ENCODE assay signal across 8 cellular contexts in the genomic region with DNA sequence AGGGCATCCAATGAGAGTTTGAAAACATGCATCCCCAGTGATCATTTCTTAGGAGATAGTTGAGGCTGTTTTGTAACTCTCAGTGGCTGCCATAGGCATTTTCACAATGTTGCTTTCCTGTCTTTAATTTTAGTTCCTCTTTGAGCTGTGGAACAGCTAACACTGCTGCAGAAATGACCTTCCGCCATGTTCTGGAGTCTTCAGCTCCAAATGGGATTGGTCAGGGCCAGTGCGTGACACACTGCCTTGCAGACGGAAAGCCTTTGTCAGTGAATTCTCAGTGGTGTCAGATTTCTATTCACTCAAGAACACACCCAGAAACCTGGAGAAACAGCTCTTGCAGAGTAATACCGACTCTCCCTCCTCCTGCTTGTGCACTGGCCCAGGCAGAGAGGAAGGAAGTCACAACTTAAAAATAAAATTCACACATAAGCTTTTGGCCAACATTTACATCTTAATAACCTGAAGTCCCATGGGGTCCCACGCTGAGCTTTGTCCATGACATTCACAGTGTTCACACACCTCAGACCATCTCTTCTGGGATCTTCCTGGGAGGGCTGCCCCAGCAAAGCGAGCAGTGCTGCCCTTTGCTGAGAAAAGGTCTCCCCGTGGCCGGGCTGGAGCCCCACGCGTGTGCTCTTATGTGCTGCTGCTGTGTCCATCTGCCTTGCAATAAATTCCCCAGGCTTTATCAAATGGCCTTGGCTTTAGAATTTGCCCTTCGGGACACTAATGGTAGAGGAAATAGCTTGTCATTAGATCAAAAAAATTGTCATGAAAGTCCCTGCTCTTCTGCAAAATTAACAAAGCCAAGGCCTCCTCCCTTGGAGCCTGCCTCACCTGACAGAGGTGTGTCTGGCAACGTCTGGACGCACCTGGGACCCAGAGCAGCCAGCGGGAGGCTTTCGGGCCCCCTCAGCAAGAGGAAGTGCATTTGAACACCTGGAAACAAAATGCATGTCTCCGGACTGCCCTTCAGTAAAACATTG.
DNase-seq lines count a peak whose midpoint lies in the region; ATAC-seq and TF ChIP-seq lines count a peak whose summit lies in the region.

No MANE protein-coding gene starts in this region.

- peak overlapping the region; percentile 63 for H4K91ac ChIP-seq in IMR-90 (ENCODE audit: insufficient read depth, low read depth, low read length)

- TF ChIP-seq POLR2A in IMR-90 (IDR thresholded peaks at IDR 0.05; ENCODE audit: low read depth, low read length) (no peak), stomach (IDR thresholded peaks at IDR 0.05) (peak in 1 of 4 donors; percentile 50)

- CTCF ChIA-PET in IMR-90 (lab: Yijun Ruan, JAX): interaction anchor here (0.6 to 1.2 kb wide), 2 partner anchors 41 to 83 kb away, joined by 3 to 6 read pairs; no protein-coding TSS in a partner anchor

- H2BK20ac ChIP-seq in IMR-90 (ENCODE audit: low read depth, low read length): peak overlapping the region; percentile 40; the same call in 1 of the 2 replicates

- peak overlapping the region; percentile 26 to 62; a peak in 3 of 4 replicates for H4K8ac ChIP-seq in IMR-90 (ENCODE audit: low read depth in 2 of 2, low read length in 2 of 2)

- no peak overlapping the region for H3K56ac ChIP-seq in IMR-90 (ENCODE audit: extremely low read depth, insufficient read depth, low read length)

- no peak overlapping the region for H3K23ac ChIP-seq in IMR-90 (ENCODE audit: low read depth, low read length)

- H3K27ac ChIP-seq in IMR-90 (ENCODE audit: insufficient read depth, low read length): peak overlapping the region; percentile 82; the same call in 1 of the 2 replicates
- peak overlapping the region; percentile 87 to 98 (median 97) for H3K27ac ChIP-seq in stomach

- TF ChIP-seq CTCF in IMR-90 (conservative IDR thresholded peaks at IDR 0.05; ENCODE audit: low read depth, low read length) (no peak), stomach (IDR thresholded peaks at IDR 0.05) (no peak)

- no peaks in the 10 kb centered on the region for H3K27me3 ChIP-seq in IMR-90 (ENCODE audit: control insufficient read depth, insufficient read depth, low read length)
- no peaks in the 10 kb centered on the region for H3K27me3 ChIP-seq in adipocyte (replicated peaks; ENCODE audit: control insufficient read depth, insufficient read depth, low read length)
- H3K27me3 ChIP-seq in stomach: no peaks in the 10 kb centered on the region

- dilution Hi-C loops in IMR-90 (cut with HindIII; ENCODE audit: low sequenced_read_pairs, unreplicated experiment): no loop called here

- H2AK5ac ChIP-seq in IMR-90 (ENCODE audit: low read depth, low read length): no peak overlapping the region; the same call in 1 of the 2 replicates

- H4K20me1 ChIP-seq in IMR-90 (ENCODE audit: insufficient read depth, low read length): no peaks in the 10 kb centered on the region

- H3K36me3 ChIP-seq in IMR-90 (ENCODE audit: control insufficient read depth, insufficient read depth, low read length) (no peaks in the 10 kb centered on the region), adipocyte (ENCODE audit: control insufficient read depth, insufficient read depth, low read length, severe bottlenecking) (no peaks in the 10 kb centered on the region), stomach (no peaks in the 10 kb centered on the region)

- peak overlapping the region; percentile 28 for H4K5ac ChIP-seq in IMR-90 (ENCODE audit: low read depth, low read length)

- DNase-seq in IMR-90 (peak; percentile 68), adipocyte (ENCODE audit: low read depth) (no peak), iPS-NIHi7 (ENCODE audit: extremely low spot score) (peak; percentile 90), stomach (peak; percentile 80), activated gamma-delta T cell (lab: John Stamatoyannopoulos, UW) (no peak), NCI-H446 (lab: John Stamatoyannopoulos, UW) (no peak)

- intact Hi-C loops in IMR-90 (cut with micrococcal nuclease) (loop anchor here (2.0 kb wide), 1 partner anchor 35 kb away; no protein-coding TSS in a partner anchor), stomach (cut with DNase I; ENCODE audit: low total_unique reads) (no loop called here)

- H2BK15ac ChIP-seq in IMR-90 (ENCODE audit: low read depth, low read length): peak overlapping the region; percentile 10; the same call in 2 of the 3 replicates

- H2BK5ac ChIP-seq in IMR-90 (ENCODE audit: low read depth, low read length, poor library complexity, severe bottlenecking): peak overlapping the region; percentile 49

- BruUV-seq in IMR-90 (replicated peaks; lab: Mats Ljungman, UMichigan): no TSS peak

- peak overlapping the region; percentile 57 for H2AK9ac ChIP-seq in IMR-90 (replicated peaks; ENCODE audit: low read depth, low read length, poor library complexity)

- no peaks in the 10 kb centered on the region for H3K9me3 ChIP-seq in IMR-90 (ENCODE audit: control insufficient read depth, insufficient read depth, low read length)
- H3K9me3 ChIP-seq in adipocyte (ENCODE audit: control insufficient read depth, low read length): no peaks in the 10 kb centered on the region
- no peaks in the 10 kb centered on the region for H3K9me3 ChIP-seq in stomach

- in situ Hi-C loops in IMR-90 (cut with MboI; ENCODE audit: low sequenced_read_pairs): no loop called here

- H3K4me3 ChIP-seq in GM08714 (ENCODE audit: low read length): peak overlapping the region; percentile 93; the same call in 1 of the 2 replicates
- no peak overlapping the region for H3K4me3 ChIP-seq in IMR-90 (ENCODE audit: insufficient read depth, low read depth, low read length)
- H3K4me3 ChIP-seq in adipocyte (ENCODE audit: low read length): no peak overlapping the region
- no peak overlapping the region for H3K4me3 ChIP-seq in stomach

- 38% methylated on average over 2 of the region's 16 CpGs; no CpG with 5 or more reads in 1 of the 2 experiments for WGBS in IMR-90 (ENCODE audit: extremely low coverage in 2 of 2, insufficient read length in 1 of 2), 2 experiments
- WGBS in stomach, 5 donors: 19 to 43% (median 31%) methylated on average over 11 to 16 of the region's 16 CpGs

- no peak for TF ChIP-seq RAD21 in IMR-90 (IDR thresholded peaks at IDR 0.05; ENCODE audit: low read length)

- POLR2A ChIA-PET in IMR-90 (lab: Charles Lee; ENCODE audit: unreplicated experiment): no interaction called here

- peak overlapping the region; percentile 29 for H2AFZ ChIP-seq in IMR-90 (replicated peaks; ENCODE audit: low read length, poor library complexity)

- peak overlapping the region; percentile 28; the same call in 1 of the 2 replicates for H3K14ac ChIP-seq in IMR-90 (replicated peaks; ENCODE audit: low read depth, low read length)

- peak overlapping the region; percentile 21; the same call in 1 of the 2 replicates for H3K9ac ChIP-seq in IMR-90 (ENCODE audit: low read depth, low read length)
- peak overlapping the region; percentile 65 for H3K9ac ChIP-seq in adipocyte (ENCODE audit: low read length)

- H3K4me1 ChIP-seq in IMR-90 (ENCODE audit: control insufficient read depth, insufficient read depth, low read length) (peaks cover 26% of the 10 kb centered on the region), adipocyte (ENCODE audit: control insufficient read depth, insufficient read depth, low read length) (peaks cover 40% of the 10 kb centered on the region), stomach (peaks cover 31 to 81% (median 54%) of the 10 kb centered on the region in 4 donors)

- H3K4me2 ChIP-seq in IMR-90 (ENCODE audit: low read depth, low read length): no peak overlapping the region; the same call in 1 of the 2 replicates

- no peaks in the 10 kb centered on the region for H3K79me1 ChIP-seq in IMR-90 (ENCODE audit: low read depth in 1 of 2, low read length in 2 of 2)

- ATAC-seq in GM21619 (IDR thresholded peaks at IDR 0.05; ENCODE audit: unreplicated experiment) (peak; percentile 75), IMR-90 (ENCODE audit: low read depth) (no peak)

- H2BK120ac ChIP-seq in IMR-90 (ENCODE audit: low read depth, low read length): peak overlapping the region; percentile 52

- H3K9me1 ChIP-seq in IMR-90 (ENCODE audit: insufficient read depth, low read length): peaks cover 3% of the 10 kb centered on the region; the same call in 1 of the 2 replicates

- TF ChIP-seq EP300 in stomach (IDR thresholded peaks at IDR 0.05): no peak

- peak overlapping the region; percentile 64 for H3K4ac ChIP-seq in IMR-90 (ENCODE audit: low read depth, low read length)

- peak overlapping the region; percentile 50 for H3K18ac ChIP-seq in IMR-90 (ENCODE audit: low read depth, low read length)

TF ChIP-seq in IMR-90, 13 proteins besides CTCF, POLR2A, EP300 and RAD21:
- no peak for TF ChIP-seq RFX5 (IDR thresholded peaks at IDR 0.05; ENCODE audit: low read depth, low read length)
- no peak for TF ChIP-seq RCOR1 (IDR thresholded peaks at IDR 0.05; ENCODE audit: insufficient replicate concordance, low read length)
- no peak for TF ChIP-seq MXI1 (IDR thresholded peaks at IDR 0.05; ENCODE audit: borderline replicate concordance, low read depth, low read length)
- TF ChIP-seq CEBPB (IDR thresholded peaks at IDR 0.05; ENCODE audit: low read depth, low read length): no peak
- TF ChIP-seq SMC3 (IDR thresholded peaks at IDR 0.05; ENCODE audit: low read depth, low read length): no peak
- TF ChIP-seq, protein P1, sequence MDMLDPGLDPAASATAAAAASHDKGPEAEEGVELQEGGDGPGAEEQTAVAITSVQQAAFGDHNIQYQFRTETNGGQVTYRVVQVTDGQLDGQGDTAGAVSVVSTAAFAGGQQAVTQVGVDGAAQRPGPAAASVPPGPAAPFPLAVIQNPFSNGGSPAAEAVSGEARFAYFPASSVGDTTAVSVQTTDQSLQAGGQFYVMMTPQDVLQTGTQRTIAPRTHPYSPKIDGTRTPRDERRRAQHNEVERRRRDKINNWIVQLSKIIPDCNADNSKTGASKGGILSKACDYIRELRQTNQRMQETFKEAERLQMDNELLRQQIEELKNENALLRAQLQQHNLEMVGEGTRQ (IDR thresholded peaks at IDR 0.05; ENCODE audit: low read depth, low read length): peak; percentile 44; the same call in 1 of the 2 replicates
- no peak for TF ChIP-seq MAZ (IDR thresholded peaks at IDR 0.05; ENCODE audit: borderline replicate concordance, low read depth, low read length)
- no peak for TF ChIP-seq BHLHE40 (IDR thresholded peaks at IDR 0.05; ENCODE audit: low read depth, low read length)

Comparison
In these comparisons a context has a peak if more than half of its experiments do, and no peak if none do; other contexts are left out.
1. DNase-seq: peak in IMR-90 (single experiment), iPS-NIHi7 (single experiment) and stomach (single experiment); none in adipocyte (single experiment), activated gamma-delta T cell (single experiment) and NCI-H446 (0 of 2).